Comparison of ENCODE assay signal across 31 cellular contexts in genomic region chr12:77608157-77608755, GRCh38.
DNase-seq lines count a peak whose midpoint lies in the region; ATAC-seq and TF ChIP-seq lines count a peak whose summit lies in the region.
"Had no signal": no experiment of that assay in that cellular context is flagged by ENCODE, and none has a peak within 500 bp of the region (broad histone marks: within the 10 kb centered on the region; RNA-seq: fewer than 3 reads in every experiment).

No MANE protein-coding gene starts in this region.

- peaks cover 5% of the 10 kb centered on the region; the same call in 2 of the 3 replicates for H3K4me1 Mint-ChIP-seq in GM23338
- peaks cover 73% of the 10 kb centered on the region for H3K4me1 Mint-ChIP-seq in brain
- H3K4me1 Mint-ChIP-seq in chondrocyte (ENCODE audit: low read depth): no peaks in the 10 kb centered on the region
- H3K4me1 Mint-ChIP-seq: activated naive CD8-positive, alpha-beta T cell treated with anti-CD3 and anti-CD28 coated beads, Interleukin-2, amount 50 U/mL, for 24 hours; memory B cell; T-helper 17 cell had no signal

- H3K27ac Mint-ChIP-seq in GM23338: no peak overlapping the region
- peak overlapping the region in 3 of 5 experiments; percentile 64 to 72 (median 71) for H3K27ac Mint-ChIP-seq in brain
- H3K27ac Mint-ChIP-seq in chondrocyte (ENCODE audit: unreplicated experiment): no peak overlapping the region
- H3K27ac Mint-ChIP-seq: activated naive CD8-positive, alpha-beta T cell treated with anti-CD3 and anti-CD28 coated beads, Interleukin-2, amount 50 U/mL, for 24 hours; CD4-positive, alpha-beta T cell; memory B cell; T-helper 17 cell had no signal

- no peaks in the 10 kb centered on the region for H3K9me2 ChIP-seq in GM23338 (ENCODE audit: insufficient read depth)

- no peak overlapping the region for H3K4me2 ChIP-seq in GM23338
- H3K4me2 ChIP-seq: smooth muscle cell had no signal

- H3K4me3 ChIP-seq in GM23338: no peak overlapping the region
- H3K4me3 ChIP-seq: esophagus squamous epithelium, HAP-1, pancreas, SK-N-MC, smooth muscle cell, testis had no signal

- H4K20me1 ChIP-seq in GM23338 (replicated peaks; ENCODE audit: insufficient read depth): no peaks in the 10 kb centered on the region

- no peak for DNase-seq in GM23338 (ENCODE audit: low spot score)
- DNase-seq in inferior parietal cortex (ENCODE audit: extremely low spot score): peak; percentile 27
- DNase-seq in chondrocyte (ENCODE audit: low spot score): no peak
- DNase-seq in posterior vena cava (ENCODE audit: low spot score): no peak
- DNase-seq in NCI-H1436 treated with DMSO at 0.1 percent for 48 hours (lab: John Stamatoyannopoulos, UW): no peak
- DNase-seq: activated CD4-positive, alpha-beta T cell treated with anti-CD3 and anti-CD28 coated beads, Interleukin-2, amount 50 U/mL, for 48 hours; activated naive CD4-positive, alpha-beta T cell; activated naive CD8-positive, alpha-beta T cell treated with anti-CD3 and anti-CD28 coated beads, Interleukin-2, amount 50 U/mL, for 24 hours; AML-193; caudate nucleus; CD4-positive, alpha-beta T cell; esophagus squamous epithelium; KBM-7; left colon; NCI-H2081; NCI-H345; NCI-H774; pancreas; stimulated activated naive CD4-positive, alpha-beta T cell treated with Interleukin-2 at 50 U/mL for 16 hours; T-helper 17 cell; testis had no signal

- H3K79me2 ChIP-seq in GM23338 (replicated peaks; ENCODE audit: insufficient read depth): no peaks in the 10 kb centered on the region

- no peaks in the 10 kb centered on the region for H3K27me3 ChIP-seq in GM23338 (ENCODE audit: insufficient read depth)
- H3K27me3 ChIP-seq: esophagus squamous epithelium, pancreas, testis had no signal

- H3K36me3 Mint-ChIP-seq in GM23338 (ENCODE audit: low read depth): no peaks in the 10 kb centered on the region
- no peaks in the 10 kb centered on the region for H3K36me3 Mint-ChIP-seq in brain
- no peaks in the 10 kb centered on the region for H3K36me3 Mint-ChIP-seq in chondrocyte (ENCODE audit: low read depth)
- H3K36me3 Mint-ChIP-seq: memory B cell had no signal

- no peaks in the 10 kb centered on the region for H3K9me3 Mint-ChIP-seq in GM23338
- peaks cover 0 to 5% (median 0%) of the 10 kb centered on the region in 5 experiments for H3K9me3 Mint-ChIP-seq in brain
- H3K9me3 Mint-ChIP-seq in chondrocyte (ENCODE audit: low read depth): peaks cover 5% of the 10 kb centered on the region
- H3K9me3 Mint-ChIP-seq: activated naive CD8-positive, alpha-beta T cell treated with anti-CD3 and anti-CD28 coated beads, Interleukin-2, amount 50 U/mL, for 24 hours; memory B cell; neural crest cell had no signal

- intact Hi-C loops in posterior vena cava (cut with DNase I): no loop called here

- TF ChIP-seq CTCF in 22Rv1 (IDR thresholded peaks at IDR 0.05) (no peak), GM23338 (conservative IDR thresholded peaks at IDR 0.05; ENCODE audit: low read depth in 2 of 2) (no peak), brain (conservative IDR thresholded peaks at IDR 0.05) (no peak), chondrocyte (IDR thresholded peaks at IDR 0.05) (no peak)

- H3K27me3 Mint-ChIP-seq in GM23338 (ENCODE audit: insufficient read depth, low read depth, poor library complexity) (peaks cover 2% of the 10 kb centered on the region), brain (peaks cover 3% of the 10 kb centered on the region), chondrocyte (ENCODE audit: low read depth) (peaks cover 32% of the 10 kb centered on the region)
- H3K27me3 Mint-ChIP-seq: activated naive CD8-positive, alpha-beta T cell treated with anti-CD3 and anti-CD28 coated beads, Interleukin-2, amount 50 U/mL, for 24 hours; CD4-positive, alpha-beta T cell; memory B cell; T-helper 17 cell had no signal

- ATAC-seq in GM23338: no peak
- no peak for ATAC-seq in HG02678 (IDR thresholded peaks at IDR 0.05; ENCODE audit: unreplicated experiment)
- ATAC-seq: activated CD4-positive, CD25-positive, alpha-beta regulatory T cell treated with anti-CD3 and anti-CD28 coated beads, Interleukin-2, amount 50 U/mL, for 24 hours; activated naive CD8-positive, alpha-beta T cell treated with anti-CD3 and anti-CD28 coated beads, Interleukin-2, amount 50 U/mL, for 24 hours; left colon; pancreas; T-helper 17 cell had no signal

- H3K4me1 ChIP-seq in GM23338 (ENCODE audit: insufficient read depth): peaks cover 5% of the 10 kb centered on the region
- H3K4me1 ChIP-seq: HAP-1, pancreas, testis had no signal

- H3K4me3 Mint-ChIP-seq in GM23338 (no peak overlapping the region), brain (peak overlapping the region in 1 of 5 experiments; percentile 21), chondrocyte (ENCODE audit: unreplicated experiment) (no peak overlapping the region)
- H3K4me3 Mint-ChIP-seq: activated naive CD8-positive, alpha-beta T cell treated with anti-CD3 and anti-CD28 coated beads, Interleukin-2, amount 50 U/mL, for 24 hours; CD4-positive, alpha-beta T cell; memory B cell; neural crest cell; T-helper 17 cell had no signal

- H3K27ac ChIP-seq in 22Rv1 (peak overlapping the region; percentile 5; the same call in 1 of the 2 replicates), GM23338 (ENCODE audit: low read depth) (0 out of 2 replicates have a peak overlapping the region, but pooled peaks have one; percentile 28)
- H3K27ac ChIP-seq: esophagus squamous epithelium, HL-60, pancreas, SK-N-MC, testis had no signal

- no peaks in the 10 kb centered on the region for H3F3A ChIP-seq in GM23338 (replicated peaks; ENCODE audit: low read depth)

- H3K36me3 ChIP-seq in GM23338 (ENCODE audit: insufficient read depth): no peaks in the 10 kb centered on the region
- H3K36me3 ChIP-seq: esophagus squamous epithelium, HAP-1, pancreas had no signal

- no peak overlapping the region for H2AFZ ChIP-seq in GM23338

TF ChIP-seq in GM23338, 12 proteins besides CTCF, POLR2A, EP300 and RAD21 (continues in another document):
- TF ChIP-seq POLR2AphosphoS5 (IDR thresholded peaks at IDR 0.05; ENCODE audit: low read depth) (no peak), CREB1 (CRISPR knock-in tag; IDR thresholded peaks at IDR 0.05; ENCODE audit: low read depth) (no peak), STAT1 (IDR thresholded peaks at IDR 0.05; ENCODE audit: unreplicated experiment) (no peak), ZNF462 (CRISPR knock-in tag; IDR thresholded peaks at IDR 0.05) (no peak), NANOG (IDR thresholded peaks at IDR 0.05; ENCODE audit: borderline replicate concordance) (no peak)

Comparison
In these comparisons a context has a peak if more than half of its experiments do, and no peak if none do; other contexts are left out.
1. H3K27ac Mint-ChIP-seq: peak in brain (3 of 5); none in GM23338 (single experiment) and chondrocyte (single experiment).